8 cellular contexts compared by ENCODE assay signal in the genomic region with DNA sequence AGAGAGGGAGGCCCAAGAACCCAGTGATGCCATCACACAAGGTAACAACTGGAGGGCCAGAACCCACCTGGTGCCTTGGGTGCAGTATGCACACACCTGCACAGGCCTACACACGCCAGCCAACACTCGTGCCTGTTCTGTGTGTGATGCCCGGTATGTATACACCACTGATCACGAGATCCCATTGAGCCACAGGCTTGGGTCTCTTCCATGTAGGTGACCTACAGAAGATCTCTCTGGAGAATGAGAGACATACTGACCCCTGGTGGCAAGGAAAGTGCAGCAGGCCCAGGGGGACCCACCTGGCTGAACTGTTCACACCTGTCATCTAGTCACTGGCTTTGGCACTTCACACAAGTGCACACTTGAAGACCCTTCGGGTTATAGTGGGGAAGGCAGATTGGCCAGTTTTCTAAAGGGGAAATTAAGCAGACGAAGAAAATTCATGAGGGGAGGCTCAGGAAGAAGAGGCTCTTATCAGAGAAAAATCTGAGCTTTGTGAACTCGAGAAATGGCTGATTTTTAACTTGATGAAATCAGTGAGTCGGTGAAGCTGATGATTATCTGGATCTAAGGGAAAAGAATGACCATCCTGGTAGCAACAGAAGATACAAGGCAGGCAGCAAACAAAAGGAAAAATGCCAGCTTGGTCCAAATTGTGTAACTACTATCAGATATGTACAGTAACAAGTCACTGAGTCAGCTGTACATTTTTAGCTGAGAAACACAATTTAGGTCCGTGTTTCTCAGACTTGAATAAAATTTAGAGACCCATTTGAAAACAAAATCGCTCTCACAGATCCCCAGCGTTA.
A peak's percentile ranks its signal among the peaks of the same experiment; 100 is the strongest.
DNase-seq lines count a peak whose midpoint lies in the region; ATAC-seq and TF ChIP-seq lines count a peak whose summit lies in the region.

No MANE protein-coding gene starts in this region.

- no peaks in the 10 kb centered on the region for H3K27me3 ChIP-seq in SJSA1 (replicated peaks)

- no peak overlapping the region for H3K27ac Mint-ChIP-seq in stimulated activated naive CD8-positive, alpha-beta T cell treated with anti-CD3 and anti-CD28 coated beads, Interleukin-15, amount 100 ng/mL, for 72 hours

- in situ Hi-C loops in astrocyte of the spinal cord (cut with HindIII; ENCODE audit: low sequenced_read_pairs): no loop called here

- peaks cover 8% of the 10 kb centered on the region for H3K4me1 Mint-ChIP-seq in stimulated activated naive CD8-positive, alpha-beta T cell treated with anti-CD3 and anti-CD28 coated beads, Interleukin-15, amount 100 ng/mL, for 72 hours

- ATAC-seq in stimulated activated naive CD8-positive, alpha-beta T cell treated with anti-CD3 and anti-CD28 coated beads, Interleukin-15, amount 100 ng/mL, for 72 hours: peak; percentile 65
- ATAC-seq in GM21423 (IDR thresholded peaks at IDR 0.05; ENCODE audit: unreplicated experiment): no peak

- H3K27me3 Mint-ChIP-seq in stimulated activated naive CD8-positive, alpha-beta T cell treated with anti-CD3 and anti-CD28 coated beads, Interleukin-15, amount 100 ng/mL, for 72 hours: peaks cover 7% of the 10 kb centered on the region

- H3K4me3 Mint-ChIP-seq in stimulated activated naive CD8-positive, alpha-beta T cell treated with anti-CD3 and anti-CD28 coated beads, Interleukin-15, amount 100 ng/mL, for 72 hours: no peak overlapping the region

- no peak overlapping the region for H3K4me3 ChIP-seq in SJSA1
- no peak overlapping the region for H3K4me3 ChIP-seq in astrocyte of the spinal cord (ENCODE audit: low read depth, low read length)

- H3K4me1 ChIP-seq in SJSA1 (replicated peaks): peaks cover 20% of the 10 kb centered on the region

- peak; percentile 60 for TF ChIP-seq CTCF in astrocyte of the spinal cord (IDR thresholded peaks at IDR 0.05; ENCODE audit: low read depth, low read length)

- no peaks in the 10 kb centered on the region for H3K9me3 Mint-ChIP-seq in stimulated activated naive CD8-positive, alpha-beta T cell treated with anti-CD3 and anti-CD28 coated beads, Interleukin-15, amount 100 ng/mL, for 72 hours

- DNase-seq in activated gamma-delta T cell treated with Interleukin-2 at 50 U/mL for 16 hours (peak; percentile 48), activated gamma-delta T cell (lab: John Stamatoyannopoulos, UW) (no peak), HT1080 (ENCODE audit: low read depth) (peak; percentile 28), SJSA1 (ENCODE audit: low read depth in 1 of 2, low spot score in 2 of 2) (peak in 1 of 2 experiments; percentile 8), astrocyte of the spinal cord (ENCODE audit: low read depth, low spot score) (peak; percentile 7), left kidney (ENCODE audit: low read depth, low spot score) (peak; percentile 58)
- peak; percentile 31 to 38 for DNase-seq in stimulated activated naive CD8-positive, alpha-beta T cell treated with anti-CD3 and anti-CD28 coated beads, Interleukin-15, amount 100 ng/mL, for 72 hours

- H3K27ac ChIP-seq in SJSA1: peak overlapping the region; percentile 71

- 0 out of 2 replicates have a peak, but pooled peaks cover 2% of the 10 kb centered on the region for H3K9me3 ChIP-seq in SJSA1 (replicated peaks)

- no peaks in the 10 kb centered on the region for H3K36me3 ChIP-seq in SJSA1
